Comparison of ENCODE assay signal across 1 cellular context in the genomic region with DNA sequence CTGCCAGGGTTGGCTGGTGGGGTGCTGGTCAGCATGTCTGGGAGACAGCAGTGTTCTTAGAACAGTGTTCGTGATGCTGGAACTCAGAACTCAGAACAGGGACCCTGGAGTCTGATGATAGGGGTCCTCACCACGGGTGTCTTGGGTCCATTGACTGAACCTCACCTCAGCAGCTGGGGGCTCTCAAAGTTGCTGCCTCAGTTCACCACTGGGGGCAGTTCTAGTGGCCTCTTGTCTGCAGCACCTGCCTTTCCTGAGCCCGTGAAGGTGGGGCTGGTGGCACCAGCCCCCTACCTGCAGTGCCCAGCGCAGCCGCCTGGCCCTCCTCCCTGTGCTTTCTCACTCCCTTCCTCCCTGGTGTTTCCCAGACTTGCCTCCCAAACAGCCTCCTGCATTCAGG.
TF ChIP-seq lines count a peak whose summit lies in the region.

No MANE protein-coding gene starts in this region.

TF ChIP-seq in WTC11, 78 proteins besides CTCF, POLR2A, EP300 and RAD21 (continued from another document):
- TF ChIP-seq ARID4B (CRISPR knock-in tag; IDR thresholded peaks at IDR 0.05; ENCODE audit: borderline replicate concordance) (no peak), ZBTB43 (CRISPR knock-in tag; IDR thresholded peaks at IDR 0.05) (no peak), ELF4 (CRISPR knock-in tag; IDR thresholded peaks at IDR 0.05; ENCODE audit: low read depth) (no peak), USF1 (CRISPR knock-in tag; IDR thresholded peaks at IDR 0.05) (no peak), KAT7 (CRISPR knock-in tag; IDR thresholded peaks at IDR 0.05; ENCODE audit: borderline replicate concordance) (no peak), MXD4 (CRISPR knock-in tag; IDR thresholded peaks at IDR 0.05; ENCODE audit: borderline replicate concordance) (no peak), ZNF396 (CRISPR knock-in tag; IDR thresholded peaks at IDR 0.05; ENCODE audit: borderline replicate concordance) (no peak), ATF3 (CRISPR knock-in tag; conservative IDR thresholded peaks at IDR 0.05) (no peak)
- TF ChIP-seq, protein P1, sequence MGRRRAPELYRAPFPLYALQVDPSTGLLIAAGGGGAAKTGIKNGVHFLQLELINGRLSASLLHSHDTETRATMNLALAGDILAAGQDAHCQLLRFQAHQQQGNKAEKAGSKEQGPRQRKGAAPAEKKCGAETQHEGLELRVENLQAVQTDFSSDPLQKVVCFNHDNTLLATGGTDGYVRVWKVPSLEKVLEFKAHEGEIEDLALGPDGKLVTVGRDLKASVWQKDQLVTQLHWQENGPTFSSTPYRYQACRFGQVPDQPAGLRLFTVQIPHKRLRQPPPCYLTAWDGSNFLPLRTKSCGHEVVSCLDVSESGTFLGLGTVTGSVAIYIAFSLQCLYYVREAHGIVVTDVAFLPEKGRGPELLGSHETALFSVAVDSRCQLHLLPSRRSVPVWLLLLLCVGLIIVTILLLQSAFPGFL (CRISPR knock-in tag; IDR thresholded peaks at IDR 0.05; ENCODE audit: borderline replicate concordance): no peak
- TF ChIP-seq, protein P2, sequence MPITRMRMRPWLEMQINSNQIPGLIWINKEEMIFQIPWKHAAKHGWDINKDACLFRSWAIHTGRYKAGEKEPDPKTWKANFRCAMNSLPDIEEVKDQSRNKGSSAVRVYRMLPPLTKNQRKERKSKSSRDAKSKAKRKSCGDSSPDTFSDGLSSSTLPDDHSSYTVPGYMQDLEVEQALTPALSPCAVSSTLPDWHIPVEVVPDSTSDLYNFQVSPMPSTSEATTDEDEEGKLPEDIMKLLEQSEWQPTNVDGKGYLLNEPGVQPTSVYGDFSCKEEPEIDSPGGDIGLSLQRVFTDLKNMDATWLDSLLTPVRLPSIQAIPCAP (CRISPR knock-in tag; IDR thresholded peaks at IDR 0.05): no peak
